15 cellular contexts compared by ENCODE assay signal in genomic region chr3:71355037-71355436, GRCh38.
"Had no signal": no experiment of that assay in that cellular context is flagged by ENCODE, and none has a peak within 500 bp of the region (broad histone marks: within the 10 kb centered on the region; RNA-seq: fewer than 3 reads in every experiment).

No MANE protein-coding gene starts in this region.

- H3K4me3 ChIP-seq: ascending aorta, coronary artery, left lung, ovary, right lobe of liver, thyroid gland had no signal

- H3K4me1 ChIP-seq: left lung had no signal

- DNase-seq: activated CD8-positive, alpha-beta T cell treated with anti-CD3 and anti-CD28 coated beads for 36 hours; activated naive CD4-positive, alpha-beta T cell treated with Interleukin-2 at 50 U/mL for 16 hours; left lung; midbrain; ovary; right lobe of liver; small intestine; stimulated activated CD4-positive, alpha-beta T cell treated with anti-CD3 and anti-CD28 coated beads, Interleukin-4, amount 100 ng/mL, for 1 hour; SW 1271; thyroid gland; WERI-Rb-1 had no signal

- H3K27me3 Mint-ChIP-seq: activated CD8-positive, alpha-beta T cell treated with anti-CD3 and anti-CD28 coated beads for 36 hours; central memory CD8-positive, alpha-beta T cell had no signal

- H3K9me3 ChIP-seq: ascending aorta, left lung, ovary, right lobe of liver, thyroid gland had no signal

- ATAC-seq: left lung, right lobe of liver had no signal

- H3K27ac ChIP-seq: ascending aorta, coronary artery, left lung, ovary, right lobe of liver, thyroid gland, WERI-Rb-1 had no signal

- H3K4me3 Mint-ChIP-seq: activated CD8-positive, alpha-beta T cell treated with anti-CD3 and anti-CD28 coated beads for 36 hours; central memory CD8-positive, alpha-beta T cell had no signal

- H3K27me3 ChIP-seq: ascending aorta, left lung, ovary, right lobe of liver, thyroid gland had no signal

- H3K9me3 Mint-ChIP-seq: activated CD8-positive, alpha-beta T cell treated with anti-CD3 and anti-CD28 coated beads for 36 hours; central memory CD8-positive, alpha-beta T cell; stimulated activated effector memory CD8-positive, alpha-beta T cell treated with anti-CD3 and anti-CD28 coated beads, Interleukin-12 subunit alpha, Interleukin-12 subunit beta, amount 100 ng/mL, for 72 hours had no signal

- H3K36me3 ChIP-seq: ascending aorta, ovary, thyroid gland, WERI-Rb-1 had no signal

- H3K36me3 Mint-ChIP-seq: stimulated activated effector memory CD8-positive, alpha-beta T cell treated with anti-CD3 and anti-CD28 coated beads, Interleukin-12 subunit alpha, Interleukin-12 subunit beta, amount 100 ng/mL, for 72 hours had no signal
